7 cellular contexts compared by ENCODE assay signal in the genomic region with DNA sequence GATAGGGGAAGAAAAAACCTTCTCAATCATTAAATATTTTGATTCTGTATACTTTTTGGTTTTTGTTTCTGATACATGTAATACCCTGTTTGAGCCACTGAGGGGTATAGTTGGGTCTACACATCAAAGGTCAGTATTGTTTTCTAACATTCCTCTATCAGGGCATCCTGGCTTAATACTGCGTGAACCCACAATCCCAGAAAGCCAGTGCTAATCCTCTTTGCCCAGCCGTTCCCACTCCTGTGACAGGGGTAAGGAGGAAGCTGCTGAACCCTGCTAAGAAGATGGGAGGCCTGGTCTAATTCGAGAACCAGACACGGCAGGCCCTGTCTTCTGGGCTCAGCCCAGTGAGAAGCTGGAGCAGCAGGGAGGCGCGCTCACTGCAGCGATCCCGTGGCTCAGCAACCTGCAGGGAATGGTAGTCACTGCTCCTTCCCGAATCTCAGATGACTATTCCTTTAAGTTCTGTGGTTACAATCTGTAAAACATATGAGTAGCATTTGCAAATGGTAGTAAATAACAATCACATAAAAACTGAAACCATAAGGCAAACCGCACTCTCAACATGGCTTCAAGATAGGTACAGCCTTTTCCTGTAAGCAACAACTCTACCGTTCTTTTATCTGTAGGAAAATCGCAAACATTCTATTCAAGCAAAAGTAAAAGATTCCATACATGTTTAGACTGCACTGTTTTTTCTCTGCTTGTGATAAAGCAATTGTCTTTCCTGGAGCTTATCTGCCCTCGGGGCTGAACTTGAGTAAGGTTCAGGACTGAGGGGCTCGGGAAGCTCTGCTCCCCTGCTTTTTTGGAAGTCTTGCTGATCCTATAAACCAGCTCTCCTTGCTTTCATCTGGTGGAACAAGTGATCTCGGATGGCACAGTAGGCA.
A peak's percentile ranks its signal among the peaks of the same experiment; 100 is the strongest.
DNase-seq lines count a peak whose midpoint lies in the region; ATAC-seq and TF ChIP-seq lines count a peak whose summit lies in the region.

No MANE protein-coding gene starts in this region.

- POLR2A ChIA-PET in activated CD4-positive, alpha-beta memory T cell treated with anti-CD3 and anti-CD28 coated beads, Interleukin-2, amount 10 ng/mL, durations not matched to agents 7 days and 5 days (lab: Charles Lee): interaction anchor here (0.6 kb wide), 1 partner anchor 162 kb away, joined by 3 read pairs; a partner anchor contains a TSS

- BruUV-seq in Calu3 (replicated peaks; lab: Mats Ljungman, UMichigan): no TSS peak

- peak overlapping the region; percentile 43 for H3K4me3 Mint-ChIP-seq in activated CD4-positive, alpha-beta memory T cell treated with anti-CD3 and anti-CD28 coated beads, Interleukin-2, amount 10 ng/mL, durations not matched to agents 7 days and 5 days
- H3K4me3 Mint-ChIP-seq in progenitor cell of endocrine pancreas (ENCODE audit: low read depth): peak overlapping the region; percentile 39
- H3K4me3 Mint-ChIP-seq in Calu3 (ENCODE audit: low read depth, unreplicated experiment): no peak overlapping the region

- intact Hi-C loops in Right ventricle myocardium superior (cut with DNase I): no loop called here
- intact Hi-C loops in Calu3 (cut with micrococcal nuclease; ENCODE audit: unreplicated experiment): no loop called here

- ATAC-seq in GM18519 (IDR thresholded peaks at IDR 0.05; ENCODE audit: low FRiP score, unreplicated experiment) (peak; percentile 84), HG03108 (IDR thresholded peaks at IDR 0.05; ENCODE audit: unreplicated experiment) (peak; percentile 73), Right ventricle myocardium superior (ENCODE audit: poor library complexity) (peak; percentile 91)

- CTCF ChIA-PET in activated CD4-positive, alpha-beta memory T cell treated with anti-CD3 and anti-CD28 coated beads, Interleukin-2, amount 10 ng/mL, durations not matched to agents 7 days and 5 days (lab: Charles Lee): no interaction called here
- CTCF ChIA-PET in Calu3 (lab: Charles Lee): no interaction called here

- no peaks in the 10 kb centered on the region for H3K27me3 Mint-ChIP-seq in activated CD4-positive, alpha-beta memory T cell treated with anti-CD3 and anti-CD28 coated beads, Interleukin-2, amount 10 ng/mL, durations not matched to agents 7 days and 5 days
- H3K27me3 Mint-ChIP-seq in progenitor cell of endocrine pancreas (no peaks in the 10 kb centered on the region), Calu3 (ENCODE audit: unreplicated experiment) (peaks cover 12% of the 10 kb centered on the region)

- no peaks in the 10 kb centered on the region for H3K36me3 Mint-ChIP-seq in activated CD4-positive, alpha-beta memory T cell treated with anti-CD3 and anti-CD28 coated beads, Interleukin-2, amount 10 ng/mL, durations not matched to agents 7 days and 5 days (ENCODE audit: low read depth)
- H3K36me3 Mint-ChIP-seq in progenitor cell of endocrine pancreas (ENCODE audit: insufficient read depth) (no peaks in the 10 kb centered on the region), Calu3 (ENCODE audit: insufficient read depth, unreplicated experiment) (no peaks in the 10 kb centered on the region)

- DNase-seq in activated CD4-positive, alpha-beta memory T cell treated with anti-CD3 and anti-CD28 coated beads, Interleukin-2, amount 10 ng/mL, durations not matched to agents 7 days and 5 days: no peak
- DNase-seq in Right ventricle myocardium superior: no peak
- DNase-seq in progenitor cell of endocrine pancreas (ENCODE audit: low spot score, unreplicated experiment): no peak
- DNase-seq in Calu3: no peak
- DNase-seq in stimulated activated CD4-positive, alpha-beta T cell treated with anti-CD3 and anti-CD28 coated beads, Interleukin-4, amount 100 ng/mL, for 1 hour: no peak

- H3K27ac Mint-ChIP-seq in activated CD4-positive, alpha-beta memory T cell treated with anti-CD3 and anti-CD28 coated beads, Interleukin-2, amount 10 ng/mL, durations not matched to agents 7 days and 5 days: peak overlapping the region; percentile 58
- H3K27ac Mint-ChIP-seq in progenitor cell of endocrine pancreas (peak overlapping the region; percentile 70), Calu3 (ENCODE audit: unreplicated experiment) (no peak overlapping the region)

- peaks cover 10% of the 10 kb centered on the region for H3K4me1 Mint-ChIP-seq in activated CD4-positive, alpha-beta memory T cell treated with anti-CD3 and anti-CD28 coated beads, Interleukin-2, amount 10 ng/mL, durations not matched to agents 7 days and 5 days
- H3K4me1 Mint-ChIP-seq in progenitor cell of endocrine pancreas (ENCODE audit: low read depth) (peaks cover 16% of the 10 kb centered on the region), Calu3 (ENCODE audit: low read depth, unreplicated experiment) (no peaks in the 10 kb centered on the region)

- peak; percentile 53 for TF ChIP-seq CTCF in progenitor cell of endocrine pancreas (IDR thresholded peaks at IDR 0.05; ENCODE audit: unreplicated experiment)
- no peak for TF ChIP-seq CTCF in Calu3 (IDR thresholded peaks at IDR 0.05; ENCODE audit: unreplicated experiment)

- no peaks in the 10 kb centered on the region for H3K9me3 Mint-ChIP-seq in activated CD4-positive, alpha-beta memory T cell treated with anti-CD3 and anti-CD28 coated beads, Interleukin-2, amount 10 ng/mL, durations not matched to agents 7 days and 5 days
- H3K9me3 Mint-ChIP-seq in progenitor cell of endocrine pancreas (ENCODE audit: low read depth) (no peaks in the 10 kb centered on the region), Calu3 (ENCODE audit: low read depth, unreplicated experiment) (no peaks in the 10 kb centered on the region)
